ENCODE assay signal across 9 cellular contexts in genomic region chr10:35339946-35340345, GRCh38. TPM values are rescaled to one million over a fixed set of nuclear protein-coding genes. Genes with fewer than 3 reads are reported as not detected.
A peak's percentile ranks its signal among the peaks of the same experiment; 100 is the strongest.
DNase-seq lines count a peak whose midpoint lies in the region; ATAC-seq and TF ChIP-seq lines count a peak whose summit lies in the region.
"Had no signal": no experiment of that assay in that cellular context is flagged by ENCODE, and none has a peak within 500 bp of the region (broad histone marks: within the 10 kb centered on the region; RNA-seq: fewer than 3 reads in every experiment).

No MANE protein-coding gene starts in this region.

- TF ChIP-seq CTCF in osteoblast (IDR thresholded peaks at IDR 0.05; ENCODE audit: extremely low read depth, low read depth, low read length), result no peak

- H2AFZ ChIP-seq in osteoblast (ENCODE audit: low read length), result no peak overlapping the region

- H3K27me3 Mint-ChIP-seq in activated naive CD8-positive, alpha-beta T cell treated with anti-CD3 and anti-CD28 coated beads, Interleukin-2, amount 10 ng/mL, durations not matched to agents 7 days and 5 days, result no peaks in the 10 kb centered on the region

- ATAC-seq in GM19463 (IDR thresholded peaks at IDR 0.05; ENCODE audit: unreplicated experiment), result peak; percentile 46
- peak; percentile 36 for ATAC-seq in HG03175 (IDR thresholded peaks at IDR 0.05; ENCODE audit: unreplicated experiment)
- ATAC-seq in activated naive CD8-positive, alpha-beta T cell treated with anti-CD3 and anti-CD28 coated beads, Interleukin-2, amount 10 ng/mL, durations not matched to agents 7 days and 5 days (ENCODE audit: low read depth), result peak; percentile 3

- no peak overlapping the region for H3K4me3 ChIP-seq in osteoblast (ENCODE audit: insufficient read depth, low read length)

- H3K27me3 ChIP-seq in osteoblast (ENCODE audit: insufficient read depth, low read length), result no peaks in the 10 kb centered on the region
- H3K27me3 ChIP-seq: brain microvascular endothelial cell had no signal

- H3K4me2 ChIP-seq in osteoblast (ENCODE audit: insufficient read depth, low read length), result no peak overlapping the region

- DNase-seq in ELR (ENCODE audit: low read depth) (peak; percentile 48), NAMALWA (ENCODE audit: low spot score) (no peak), osteoblast (ENCODE audit: insufficient read length, low spot score, missing footprints) (no peak)
- no peak for DNase-seq in activated naive CD8-positive, alpha-beta T cell treated with anti-CD3 and anti-CD28 coated beads, Interleukin-2, amount 10 ng/mL, durations not matched to agents 7 days and 5 days
- no peak for DNase-seq in activated effector memory CD4-positive, alpha-beta T cell treated with anti-CD3 and anti-CD28 coated beads, Interleukin-2, amount 50 U/mL, for 16 hours
- DNase-seq in effector CD8-positive, alpha-beta T cell (lab: John Stamatoyannopoulos, UW), result no peak
- DNase-seq: brain microvascular endothelial cell had no signal

- H3K36me3 Mint-ChIP-seq in activated naive CD8-positive, alpha-beta T cell treated with anti-CD3 and anti-CD28 coated beads, Interleukin-2, amount 10 ng/mL, durations not matched to agents 7 days and 5 days, result peaks cover 11% of the 10 kb centered on the region

- no peak overlapping the region for H3K27ac ChIP-seq in osteoblast (ENCODE audit: low read depth, low read length)
- H3K27ac ChIP-seq: brain microvascular endothelial cell had no signal

- H3K36me3 ChIP-seq in osteoblast (ENCODE audit: insufficient read depth, low read length), result no peaks in the 10 kb centered on the region

- H3K4me1 ChIP-seq in osteoblast (ENCODE audit: insufficient read depth, low read length), result peaks cover 23% of the 10 kb centered on the region

- H3K9me3 Mint-ChIP-seq in activated naive CD8-positive, alpha-beta T cell treated with anti-CD3 and anti-CD28 coated beads, Interleukin-2, amount 10 ng/mL, durations not matched to agents 7 days and 5 days, result no peaks in the 10 kb centered on the region

- peaks cover 43% of the 10 kb centered on the region for H4K20me1 ChIP-seq in osteoblast (ENCODE audit: insufficient read depth, low read length)

- no peaks in the 10 kb centered on the region for H3K9me3 ChIP-seq in osteoblast (ENCODE audit: low read depth, low read length)

- peaks cover 91% of the 10 kb centered on the region for H3K79me2 ChIP-seq in osteoblast (ENCODE audit: insufficient read depth, low read length)

- peak overlapping the region; percentile 29 for H3K4me3 Mint-ChIP-seq in activated naive CD8-positive, alpha-beta T cell treated with anti-CD3 and anti-CD28 coated beads, Interleukin-2, amount 10 ng/mL, durations not matched to agents 7 days and 5 days

- peaks cover 58% of the 10 kb centered on the region for H3K4me1 Mint-ChIP-seq in activated naive CD8-positive, alpha-beta T cell treated with anti-CD3 and anti-CD28 coated beads, Interleukin-2, amount 10 ng/mL, durations not matched to agents 7 days and 5 days

- POLR2A ChIA-PET in activated naive CD8-positive, alpha-beta T cell treated with anti-CD3 and anti-CD28 coated beads, Interleukin-2, amount 10 ng/mL, durations not matched to agents 7 days and 5 days (lab: Charles Lee), result no interaction called here

- H3K27ac Mint-ChIP-seq in activated naive CD8-positive, alpha-beta T cell treated with anti-CD3 and anti-CD28 coated beads, Interleukin-2, amount 10 ng/mL, durations not matched to agents 7 days and 5 days, result peak overlapping the region; percentile 77

RNA-seq across cellular contexts. Expression of gene CCNY, which starts 3.6 kb away (rescaled TPM):
- total RNA-seq in activated naive CD8-positive, alpha-beta T cell treated with anti-CD3 and anti-CD28 coated beads, Interleukin-2, amount 10 ng/mL, durations not matched to agents 7 days and 5 days, result 10 to 100 TPM; 66.6 to 72.2 TPM
- 53.2 and 63.9 TPM in 2 replicates for total RNA-seq in osteoblast
